Comparison of ENCODE assay signal across 6 cellular contexts in the genomic region with DNA sequence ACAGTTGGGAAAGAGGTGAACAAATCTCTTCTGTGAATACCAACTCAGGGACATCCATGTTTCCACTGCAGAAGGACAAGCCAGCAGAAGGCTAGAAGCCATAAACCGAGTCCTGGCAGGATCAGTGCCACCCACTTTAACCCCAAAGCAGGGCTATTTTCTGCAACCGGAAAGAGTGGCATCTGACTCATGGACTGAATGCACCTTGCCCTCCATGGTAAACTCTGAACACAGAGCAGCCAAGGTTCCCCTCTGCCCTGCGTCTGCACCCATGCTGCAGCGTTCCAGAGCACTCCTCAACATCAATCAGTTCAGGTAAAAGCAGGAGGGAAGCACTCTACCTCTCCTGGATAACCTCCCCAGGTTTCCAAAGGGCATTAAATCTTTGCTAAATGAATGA. TPM values are rescaled to one million over a fixed set of nuclear protein-coding genes. Genes with fewer than 3 reads are reported as not detected.
A peak's percentile ranks its signal among the peaks of the same experiment; 100 is the strongest.
DNase-seq lines count a peak whose midpoint lies in the region; ATAC-seq and TF ChIP-seq lines count a peak whose summit lies in the region.

No MANE protein-coding gene starts in this region.

- TF ChIP-seq CTCF in psoas muscle (IDR thresholded peaks at IDR 0.05), result no peak

- no peaks in the 10 kb centered on the region for H3K27me3 Mint-ChIP-seq in dendritic cell treated with granulocyte-macrophage colony-stimulating factor and Interleukin-4, amounts not matched to agents 40 ng/mL and 50 ng/mL, for 4 days

- H3K27me3 ChIP-seq in psoas muscle (ENCODE audit: insufficient read depth in 3 of 3, low read length in 2 of 3), result no peaks in the 10 kb centered on the region

- intact Hi-C loops in dendritic cell treated with granulocyte-macrophage colony-stimulating factor and Interleukin-4, amounts not matched to agents 40 ng/mL and 50 ng/mL, for 4 days (cut with micrococcal nuclease), result loop anchor here (2.0 kb wide), 2 partner anchors 16 to 30 kb away; partner anchors contain the start of genes GDPGP1 and TTLL13
- intact Hi-C loops in psoas muscle (cut with DNase I), result no loop called here
- intact Hi-C loops in sciatic nerve (cut with DNase I), result no loop called here

- no peaks in the 10 kb centered on the region for H3K9me3 ChIP-seq in psoas muscle

- peaks cover 41% of the 10 kb centered on the region for H3K36me3 Mint-ChIP-seq in dendritic cell treated with granulocyte-macrophage colony-stimulating factor and Interleukin-4, amounts not matched to agents 40 ng/mL and 50 ng/mL, for 4 days (ENCODE audit: low read depth)

- peak overlapping the region; percentile 97 for H3K27ac Mint-ChIP-seq in dendritic cell treated with granulocyte-macrophage colony-stimulating factor and Interleukin-4, amounts not matched to agents 40 ng/mL and 50 ng/mL, for 4 days

- peak; percentile 33 for DNase-seq in stimulated activated naive CD4-positive, alpha-beta T cell treated with Interleukin-2 at 50 U/mL for 16 hours (lab: John Stamatoyannopoulos, UW)
- no peak for DNase-seq in stimulated activated naive CD4-positive, alpha-beta T cell (lab: John Stamatoyannopoulos, UW)
- DNase-seq in psoas muscle (peak in 1 of 2 donors; percentile 60), sciatic nerve (ENCODE audit: low spot score) (no peak), AG08396 (ENCODE audit: low spot score) (no peak)

- H3K9me3 Mint-ChIP-seq in dendritic cell treated with granulocyte-macrophage colony-stimulating factor and Interleukin-4, amounts not matched to agents 40 ng/mL and 50 ng/mL, for 4 days, result no peaks in the 10 kb centered on the region

- H3K4me3 ChIP-seq in psoas muscle, result peak overlapping the region; percentile 92

- peak overlapping the region; percentile 100 for H3K27ac ChIP-seq in psoas muscle

- peaks cover 0 to 30% of the 10 kb centered on the region in 2 donors for H3K36me3 ChIP-seq in psoas muscle (ENCODE audit: insufficient read depth in 1 of 2, low read depth in 1 of 2)

- peaks cover 34% of the 10 kb centered on the region for H3K4me1 ChIP-seq in psoas muscle

- WGBS in psoas muscle, 3 donors, result 24 to 44% (median 26%) methylated on average over 4 of the region's 4 CpGs

- H3K4me3 Mint-ChIP-seq in dendritic cell treated with granulocyte-macrophage colony-stimulating factor and Interleukin-4, amounts not matched to agents 40 ng/mL and 50 ng/mL, for 4 days, result peak overlapping the region; percentile 94

- ATAC-seq in psoas muscle (peak; percentile 61 to 79 (median 71)), sciatic nerve (no peak)

- peaks cover 43% of the 10 kb centered on the region for H3K4me1 Mint-ChIP-seq in dendritic cell treated with granulocyte-macrophage colony-stimulating factor and Interleukin-4, amounts not matched to agents 40 ng/mL and 50 ng/mL, for 4 days (ENCODE audit: low read depth)

RNA-seq across cellular contexts. Expression of gene NGRN, which starts 0.8 kb away (rescaled TPM):
- 100 to 1,000 TPM; 188 to 219 (median 200) TPM for total RNA-seq in psoas muscle
- 100 to 1,000 TPM; 212 to 298 (median 221) TPM for polyA plus RNA-seq in psoas muscle
- 63.8 TPM for total RNA-seq in sciatic nerve

RNA-seq across cellular contexts. Expression of gene TTLL13, which starts 15.3 kb away (rescaled TPM):
- under 1 TPM in 2 of 4 donors, not detected in 2; 0.08 to 0.69 TPM for total RNA-seq in psoas muscle
- polyA plus RNA-seq in psoas muscle, result under 1 TPM; 0.03 to 0.13 (median 0.05) TPM
- total RNA-seq in sciatic nerve, result 0.71 TPM

RNA-seq across cellular contexts. Expression of gene GDPGP1, which starts 30.6 kb away (rescaled TPM):
- total RNA-seq in psoas muscle (1 to 10 TPM; 1.3 to 4.5 (median 2.6) TPM), sciatic nerve (5.4 TPM)
- polyA plus RNA-seq in psoas muscle, result 1 to 10 TPM in 2 of 3 donors, under 1 TPM in 1; 0.96 to 5.9 (median 3.1) TPM

RNA-seq across cellular contexts. Expression of gene CIB1, which starts 30.9 kb away (rescaled TPM):
- total RNA-seq in psoas muscle (10 to 100 TPM; 45.7 to 58.1 (median 56.6) TPM), sciatic nerve (43.3 TPM)
- polyA plus RNA-seq in psoas muscle, result 100 to 1,000 TPM in 1 of 3 donors, 10 to 100 TPM in 2; 72.0 to 154 (median 96.5) TPM
